In genomic region chr9:134457321-134457923, GRCh38 we compare ENCODE assay signal across 11 cellular contexts.
DNase-seq lines count a peak whose midpoint lies in the region; ATAC-seq and TF ChIP-seq lines count a peak whose summit lies in the region.
"Had no signal": no experiment of that assay in that cellular context is flagged by ENCODE, and none has a peak within 500 bp of the region (broad histone marks: within the 10 kb centered on the region; RNA-seq: fewer than 3 reads in every experiment).

No MANE protein-coding gene starts in this region.

- no peak overlapping the region for H3K4me3 Mint-ChIP-seq in stimulated activated naive CD8-positive, alpha-beta T cell treated with anti-CD3 and anti-CD28 coated beads, Interleukin-15, Interleukin-2, amounts not matched to agents 100 ng/mL and 50 ng/mL, for 24 hours
- no peak overlapping the region for H3K4me3 Mint-ChIP-seq in dendritic cell treated with granulocyte-macrophage colony-stimulating factor and Interleukin-4, amounts not matched to agents 40 ng/mL and 50 ng/mL, for 4 days
- no peak overlapping the region for H3K4me3 Mint-ChIP-seq in osteocyte (ENCODE audit: unreplicated experiment)

- TF ChIP-seq CTCF in osteocyte (IDR thresholded peaks at IDR 0.05) (no peak), prostate gland (IDR thresholded peaks at IDR 0.05) (no peak)

- 84% methylated on average over 8 of the region's 9 CpGs for WGBS in prostate gland

- peaks cover 34% of the 10 kb centered on the region for H3K4me1 Mint-ChIP-seq in stimulated activated naive CD8-positive, alpha-beta T cell treated with anti-CD3 and anti-CD28 coated beads, Interleukin-15, Interleukin-2, amounts not matched to agents 100 ng/mL and 50 ng/mL, for 24 hours (ENCODE audit: low read depth)
- H3K4me1 Mint-ChIP-seq in dendritic cell treated with granulocyte-macrophage colony-stimulating factor and Interleukin-4, amounts not matched to agents 40 ng/mL and 50 ng/mL, for 4 days (ENCODE audit: low read depth), result peaks cover 55% of the 10 kb centered on the region
- H3K4me1 Mint-ChIP-seq in osteocyte (ENCODE audit: unreplicated experiment), result peaks cover 54% of the 10 kb centered on the region

- no peaks in the 10 kb centered on the region for H3K9me3 ChIP-seq in prostate gland

- peaks cover 11% of the 10 kb centered on the region for H3K4me1 ChIP-seq in prostate gland (replicated peaks)

- H3K36me3 ChIP-seq in prostate gland, result no peaks in the 10 kb centered on the region

- no peak for ATAC-seq in stimulated activated naive CD8-positive, alpha-beta T cell treated with anti-CD3 and anti-CD28 coated beads, Interleukin-15, Interleukin-2, amounts not matched to agents 100 U/mL and 50 U/mL, for 24 hours

- H3K27me3 ChIP-seq in prostate gland (replicated peaks; ENCODE audit: insufficient read depth), result no peaks in the 10 kb centered on the region

- H3K27ac ChIP-seq in prostate gland, result peak overlapping the region in 1 of 2 donors; percentile 78

- H3K36me3 Mint-ChIP-seq in stimulated activated naive CD8-positive, alpha-beta T cell treated with anti-CD3 and anti-CD28 coated beads, Interleukin-15, Interleukin-2, amounts not matched to agents 100 ng/mL and 50 ng/mL, for 24 hours (ENCODE audit: low read depth), result no peaks in the 10 kb centered on the region
- no peaks in the 10 kb centered on the region for H3K36me3 Mint-ChIP-seq in dendritic cell treated with granulocyte-macrophage colony-stimulating factor and Interleukin-4, amounts not matched to agents 40 ng/mL and 50 ng/mL, for 4 days (ENCODE audit: low read depth)
- no peaks in the 10 kb centered on the region for H3K36me3 Mint-ChIP-seq in osteocyte (ENCODE audit: unreplicated experiment)

- H3K27ac Mint-ChIP-seq in stimulated activated naive CD8-positive, alpha-beta T cell treated with anti-CD3 and anti-CD28 coated beads, Interleukin-15, Interleukin-2, amounts not matched to agents 100 ng/mL and 50 ng/mL, for 24 hours, result peak overlapping the region; percentile 96
- peak overlapping the region; percentile 80 for H3K27ac Mint-ChIP-seq in dendritic cell treated with granulocyte-macrophage colony-stimulating factor and Interleukin-4, amounts not matched to agents 40 ng/mL and 50 ng/mL, for 4 days
- H3K27ac Mint-ChIP-seq in osteocyte (ENCODE audit: unreplicated experiment), result peak overlapping the region; percentile 97

- no peak for DNase-seq in stimulated activated naive CD8-positive, alpha-beta T cell treated with anti-CD3 and anti-CD28 coated beads, Interleukin-15, Interleukin-2, amounts not matched to agents 100 U/mL and 50 U/mL, for 24 hours
- DNase-seq in osteocyte (ENCODE audit: extremely low spot score, unreplicated experiment), result no peak
- no peak for DNase-seq in NCI-H128 (lab: John Stamatoyannopoulos, UW; ENCODE audit: unreplicated experiment)
- no peak for DNase-seq in cerebellum (ENCODE audit: low spot score)
- no peak for DNase-seq in prostate gland (ENCODE audit: low spot score)
- no peak for DNase-seq in NOMO-1 (lab: John Stamatoyannopoulos, UW; ENCODE audit: unreplicated experiment in 2 of 2)
- DNase-seq: GOT3, mesendoderm, NCI-H2081 had no signal

- no peaks in the 10 kb centered on the region for H3K9me3 Mint-ChIP-seq in stimulated activated naive CD8-positive, alpha-beta T cell treated with anti-CD3 and anti-CD28 coated beads, Interleukin-15, Interleukin-2, amounts not matched to agents 100 ng/mL and 50 ng/mL, for 24 hours
- no peaks in the 10 kb centered on the region for H3K9me3 Mint-ChIP-seq in dendritic cell treated with granulocyte-macrophage colony-stimulating factor and Interleukin-4, amounts not matched to agents 40 ng/mL and 50 ng/mL, for 4 days
- no peaks in the 10 kb centered on the region for H3K9me3 Mint-ChIP-seq in osteocyte (ENCODE audit: unreplicated experiment)

- H3K4me3 ChIP-seq in prostate gland, result no peak overlapping the region

- no peak for TF ChIP-seq POLR2A in prostate gland (IDR thresholded peaks at IDR 0.05)

- no peaks in the 10 kb centered on the region for H3K27me3 Mint-ChIP-seq in stimulated activated naive CD8-positive, alpha-beta T cell treated with anti-CD3 and anti-CD28 coated beads, Interleukin-15, Interleukin-2, amounts not matched to agents 100 ng/mL and 50 ng/mL, for 24 hours
- H3K27me3 Mint-ChIP-seq in dendritic cell treated with granulocyte-macrophage colony-stimulating factor and Interleukin-4, amounts not matched to agents 40 ng/mL and 50 ng/mL, for 4 days, result peaks cover 41% of the 10 kb centered on the region
- no peaks in the 10 kb centered on the region for H3K27me3 Mint-ChIP-seq in osteocyte (ENCODE audit: unreplicated experiment)

- intact Hi-C loops in dendritic cell treated with granulocyte-macrophage colony-stimulating factor and Interleukin-4, amounts not matched to agents 40 ng/mL and 50 ng/mL, for 4 days (cut with micrococcal nuclease), result no loop called here
- intact Hi-C loops in prostate gland (cut with DNase I), result loop anchor here (5.0 kb wide), 2 partner anchors 185 to 225 kb away; partner anchors contain the start of gene COL5A1
